ENCODE assay signal across 15 cellular contexts in genomic region chr14:93708311-93708734, GRCh38.
"Had no signal": no experiment of that assay in that cellular context is flagged by ENCODE, and none has a peak within 500 bp of the region (broad histone marks: within the 10 kb centered on the region; RNA-seq: fewer than 3 reads in every experiment).

No MANE protein-coding gene starts in this region.

- H3K36me3 Mint-ChIP-seq: activated naive CD4-positive, alpha-beta T cell treated with anti-CD3 and anti-CD28 coated beads, Interleukin-2, amount 50 U/mL, for 72 hours; T-cell; WTC11 had no signal

- H3K4me3 Mint-ChIP-seq: activated CD4-positive, alpha-beta T cell treated with anti-CD3 and anti-CD28 coated beads, Interleukin-2, amount 10 ng/mL, durations not matched to agents 24 days and 14 days; activated T-cell treated with anti-CD3 and anti-CD28 coated beads, Interleukin-2, amount 50 U/mL, for 24 hours; brain; neural crest cell; T-cell; WTC11 had no signal

- H3K27ac Mint-ChIP-seq: activated CD4-positive, alpha-beta T cell treated with anti-CD3 and anti-CD28 coated beads, Interleukin-2, amount 10 ng/mL, durations not matched to agents 24 days and 14 days; activated naive CD4-positive, alpha-beta T cell treated with anti-CD3 and anti-CD28 coated beads, Interleukin-2, amount 50 U/mL, for 72 hours; activated T-cell treated with anti-CD3 and anti-CD28 coated beads, Interleukin-2, amount 50 U/mL, for 24 hours; T-cell; WTC11 had no signal

- ATAC-seq: activated naive CD4-positive, alpha-beta T cell treated with anti-CD3 and anti-CD28 coated beads, Interleukin-2, amount 50 U/mL, for 72 hours; left lobe of liver; pancreas; T-cell; WTC11 had no signal

- H3K27me3 ChIP-seq: pancreas, vagina had no signal

- H3K27ac ChIP-seq: pancreas, skin epidermis, tibial artery, vagina had no signal

- H3K4me1 ChIP-seq: pancreas, tibial artery, vagina had no signal

- H3K27me3 Mint-ChIP-seq: brain had no signal

- H3K4me1 Mint-ChIP-seq: activated CD4-positive, alpha-beta T cell treated with anti-CD3 and anti-CD28 coated beads, Interleukin-2, amount 10 ng/mL, durations not matched to agents 24 days and 14 days; T-cell had no signal

- H3K9me3 Mint-ChIP-seq: activated CD4-positive, alpha-beta T cell treated with anti-CD3 and anti-CD28 coated beads, Interleukin-2, amount 10 ng/mL, durations not matched to agents 24 days and 14 days; activated naive CD4-positive, alpha-beta T cell treated with anti-CD3 and anti-CD28 coated beads, Interleukin-2, amount 50 U/mL, for 72 hours; activated T-cell treated with anti-CD3 and anti-CD28 coated beads, Interleukin-2, amount 50 U/mL, for 24 hours; brain; neural crest cell; T-cell; WTC11 had no signal

- DNase-seq: activated CD4-positive, alpha-beta T cell treated with anti-CD3 and anti-CD28 coated beads, Interleukin-2, amount 10 ng/mL, durations not matched to agents 24 days and 14 days; activated effector memory CD4-positive, alpha-beta T cell treated with anti-CD3 and anti-CD28 coated beads, Interleukin-2, amount 50 U/mL, for 16 hours; activated T-cell treated with anti-CD3 and anti-CD28 coated beads, Interleukin-2, amount 50 U/mL, for 24 hours; amniotic stem cell; dermis blood vessel endothelial cell; pancreas; T-cell; tibial artery had no signal

- H3K36me3 ChIP-seq: pancreas, tibial artery, vagina had no signal

- H3K4me3 ChIP-seq: pancreas, skin epidermis, tibial artery, vagina had no signal

- H3K9me3 ChIP-seq: pancreas, tibial artery, vagina had no signal
